ENCODE assay signal across 1 cellular context in genomic region chr1:43991476-43992231, GRCh38.
TF ChIP-seq lines count a peak whose summit lies in the region.

CCDC24 (plus strand) TSS chr1:43991599; CDS start chr1:43991879, 280 bp downstream.

TF ChIP-seq in K562, 482 proteins besides CTCF, POLR2A, EP300 and RAD21 (continued from another document and continues in another):
- TF ChIP-seq HDAC8 (tag; IDR thresholded peaks at IDR 0.05) (no peak), ZNF589 (CRISPR knock-in tag; IDR thresholded peaks at IDR 0.05; ENCODE audit: low read depth) (no peak), ZNF583 (CRISPR knock-in tag; IDR thresholded peaks at IDR 0.05) (no peak), PML (IDR thresholded peaks at IDR 0.05; ENCODE audit: low read length) (no peak), KAT7 (CRISPR knock-in tag; IDR thresholded peaks at IDR 0.05; ENCODE audit: borderline replicate concordance) (peak; percentile 49; the same call in 1 of the 2 replicates), XRCC4 (IDR thresholded peaks at IDR 0.05; ENCODE audit: extremely low read depth, insufficient read depth, insufficient read length) (no peak), GABPB2 (CRISPR knock-in tag; conservative IDR thresholded peaks at IDR 0.05) (no peak), PHF21A (IDR thresholded peaks at IDR 0.05; ENCODE audit: borderline replicate concordance, low read depth) (no peak), TOE1 (IDR thresholded peaks at IDR 0.05; ENCODE audit: borderline replicate concordance) (no peak), TOE1 (CRISPR knock-in tag; IDR thresholded peaks at IDR 0.05; ENCODE audit: borderline replicate concordance, low read depth) (0 out of 2 replicates have a peak, but pooled peaks have one; percentile 37), E4F1 (CRISPR knock-in tag; IDR thresholded peaks at IDR 0.05; ENCODE audit: borderline replicate concordance) (no peak), ZBTB34 (CRISPR knock-in tag; IDR thresholded peaks at IDR 0.05) (no peak), ATF2 (CRISPR knock-in tag; IDR thresholded peaks at IDR 0.05) (no peak), ZNF253 (CRISPR knock-in tag; conservative IDR thresholded peaks at IDR 0.05) (no peak), ZNF133 (CRISPR knock-in tag; IDR thresholded peaks at IDR 0.05) (0 out of 2 replicates have a peak, but pooled peaks have one; percentile 23), STAT6 (CRISPR knock-in tag; IDR thresholded peaks at IDR 0.05) (no peak), AFF4 (CRISPR knock-in tag; IDR thresholded peaks at IDR 0.05) (no peak), GABPB1 (CRISPR knock-in tag; IDR thresholded peaks at IDR 0.05) (peak; percentile 70; the same call in 1 of the 2 replicates), KLF10 (CRISPR knock-in tag; IDR thresholded peaks at IDR 0.05) (no peak), TCFL5 (CRISPR knock-in tag; conservative IDR thresholded peaks at IDR 0.05) (no peak), ZNF347 (CRISPR knock-in tag; IDR thresholded peaks at IDR 0.05; ENCODE audit: low read depth) (no peak), CCNT2 (IDR thresholded peaks at IDR 0.05; ENCODE audit: borderline replicate concordance, extremely low read depth, insufficient read length, low read depth, low read length) (peak; percentile 55), BDP1 (IDR thresholded peaks at IDR 0.05; ENCODE audit: insufficient read depth, insufficient read length) (no peak), SRSF3 (IDR thresholded peaks at IDR 0.05; ENCODE audit: insufficient read depth, low read length) (no peak), HEY1 (CRISPR knock-in tag; IDR thresholded peaks at IDR 0.05; ENCODE audit: borderline replicate concordance) (no peak), NFIC (IDR thresholded peaks at IDR 0.05) (peak; percentile 35), RBBP5 (IDR thresholded peaks at IDR 0.05; ENCODE audit: borderline replicate concordance, insufficient read depth, low read length, poor library complexity, severe bottlenecking) (peak; percentile 47), ZKSCAN1 (IDR thresholded peaks at IDR 0.05; ENCODE audit: low read depth, low read length) (no peak), ZBTB7A (IDR thresholded peaks at IDR 0.05; ENCODE audit: borderline replicate concordance, control insufficient read depth, low read depth, low read length) (peak; percentile 54; the same call in 1 of the 2 replicates), ZBTB49 (CRISPR knock-in tag; IDR thresholded peaks at IDR 0.05; ENCODE audit: borderline replicate concordance) (0 out of 2 replicates have a peak, but pooled peaks have one; percentile 16), ARID2 (IDR thresholded peaks at IDR 0.05) (no peak), ZNF239 (CRISPR knock-in tag; IDR thresholded peaks at IDR 0.05) (peak; percentile 29; the same call in 1 of the 2 replicates), FUS (optimal IDR thresholded peaks at IDR 0.05; ENCODE audit: low read depth, low read length) (no peak), ZNF134 (CRISPR knock-in tag; conservative IDR thresholded peaks at IDR 0.05) (no peak), MCM2 (IDR thresholded peaks at IDR 0.05; ENCODE audit: low read depth) (no peak), XRCC3 (IDR thresholded peaks at IDR 0.05) (no peak), NFATC3 (IDR thresholded peaks at IDR 0.05) (no peak), SETDB1 (IDR thresholded peaks at IDR 0.05; ENCODE audit: low read length) (no peak), POLR3G (IDR thresholded peaks at IDR 0.05; ENCODE audit: extremely low read depth, insufficient read length, insufficient replicate concordance) (no peak), TAF1 (IDR thresholded peaks at IDR 0.05; ENCODE audit: control insufficient read depth, extremely low read depth, insufficient read depth, low read length, severe bottlenecking) (peak; percentile 42), EHMT2 (IDR thresholded peaks at IDR 0.05) (no peak), NR1H2 (CRISPR knock-in tag; IDR thresholded peaks at IDR 0.05) (no peak), PREB (CRISPR knock-in tag; IDR thresholded peaks at IDR 0.05) (no peak), MTA3 (IDR thresholded peaks at IDR 0.05; ENCODE audit: borderline replicate concordance) (peak; percentile 47), GMEB1 (CRISPR knock-in tag; IDR thresholded peaks at IDR 0.05) (peak; percentile 39; the same call in 1 of the 2 replicates), NFYB (IDR thresholded peaks at IDR 0.05; ENCODE audit: extremely low read depth, insufficient read length) (no peak), CREB1 (IDR thresholded peaks at IDR 0.05) (no peak), CREB1 (CRISPR knock-in tag; IDR thresholded peaks at IDR 0.05) (0 out of 2 replicates have a peak, but pooled peaks have one; percentile 24), RBM17 (IDR thresholded peaks at IDR 0.05; ENCODE audit: borderline replicate concordance, low read depth, low read length) (no peak), NFE2 (IDR thresholded peaks at IDR 0.05; ENCODE audit: low read depth) (no peak)
